ENCODE assay signal across 1 cellular context in genomic region chr1:179798213-179798863, GRCh38.
TF ChIP-seq lines count a peak whose summit lies in the region.

No MANE protein-coding gene starts in this region.

TF ChIP-seq in H1, 55 proteins besides CTCF, POLR2A, EP300 and RAD21 (continued from another document):
- TF ChIP-seq CHD7 (IDR thresholded peaks at IDR 0.05; ENCODE audit: insufficient replicate concordance, low read length) (no peak), SP4 (IDR thresholded peaks at IDR 0.05; ENCODE audit: low read length) (no peak)
TF ChIP-seq in H1: peak in this region for 0.
